In genomic region chr20:11676618-11677289, GRCh38 we compare ENCODE assay signal across 8 cellular contexts.
A peak's percentile ranks its signal among the peaks of the same experiment; 100 is the strongest.
DNase-seq lines count a peak whose midpoint lies in the region; ATAC-seq and TF ChIP-seq lines count a peak whose summit lies in the region.

No MANE protein-coding gene starts in this region.

- no peak overlapping the region for H3K4me3 ChIP-seq in fibroblast of mammary gland (ENCODE audit: control insufficient read depth, low read depth, low read length)

- TF ChIP-seq CTCF in fibroblast of mammary gland (conservative IDR thresholded peaks at IDR 0.05; ENCODE audit: control insufficient read depth, insufficient read depth, low read depth, low read length) = peak; percentile 88

- ATAC-seq in GM19452 (IDR thresholded peaks at IDR 0.05; ENCODE audit: unreplicated experiment) = no peak

- DNase-seq in NOMO-1 treated with DMSO at 0.1 percent for 48 hours (lab: John Stamatoyannopoulos, UW; ENCODE audit: unreplicated experiment) (peak; percentile 10), NOMO-1 treated with dmso at 0.1 percent for 144 hours (lab: John Stamatoyannopoulos, UW; ENCODE audit: unreplicated experiment) (no peak), HPDE6-E6E7 (ENCODE audit: extremely low spot score) (peak; percentile 85), RPMI8226 (peak; percentile 37), fibroblast of mammary gland (ENCODE audit: low read depth) (peak; percentile 62), occipital lobe (lab: John Stamatoyannopoulos, UW) (peak; percentile 2), T1000 (lab: John Stamatoyannopoulos, UW) (no peak)

Comparison
In these comparisons a context has a peak if more than half of its experiments do, and no peak if none do; other contexts are left out.
1. DNase-seq: peak in NOMO-1 treated with DMSO at 0.1 percent for 48 hours (single experiment), HPDE6-E6E7 (single experiment), RPMI8226 (single experiment), fibroblast of mammary gland (single experiment) and occipital lobe (single experiment); none in NOMO-1 treated with dmso at 0.1 percent for 144 hours (single experiment) and T1000 (single experiment).